Comparison of ENCODE assay signal across 8 cellular contexts in the genomic region with DNA sequence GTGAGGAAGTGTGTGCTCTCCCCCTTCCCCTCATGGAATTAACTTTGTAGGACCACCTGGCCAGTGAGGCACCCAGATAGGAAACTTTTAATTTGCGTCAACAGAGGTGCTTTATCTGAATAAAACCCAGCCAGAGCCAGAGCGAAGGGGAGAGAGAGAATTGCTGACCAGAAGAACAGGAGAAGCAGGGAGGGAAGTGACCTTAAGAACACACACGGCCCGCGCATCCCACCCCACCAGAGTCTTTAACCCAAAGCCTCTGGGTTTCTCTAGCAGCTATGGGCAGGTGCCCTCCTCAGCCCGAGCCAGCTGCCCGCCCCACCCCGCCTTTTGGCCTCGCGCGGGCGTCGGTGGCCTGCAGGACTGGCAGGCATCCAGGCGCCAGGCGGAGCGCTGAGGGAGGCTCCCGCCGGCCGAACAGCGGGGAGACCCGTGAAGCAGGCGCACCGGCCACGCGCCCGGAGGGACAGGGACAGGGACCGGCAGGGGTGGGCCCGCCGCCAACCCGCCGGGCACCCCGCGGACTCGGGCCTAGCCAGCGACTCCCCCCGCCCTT. TPM values are rescaled to one million over a fixed set of nuclear protein-coding genes. Genes with fewer than 3 reads are reported as not detected.
A peak's percentile ranks its signal among the peaks of the same experiment; 100 is the strongest.
DNase-seq lines count a peak whose midpoint lies in the region; ATAC-seq and TF ChIP-seq lines count a peak whose summit lies in the region.

No MANE protein-coding gene starts in this region.

- no peak for TF ChIP-seq CTCF in natural killer cell (IDR thresholded peaks at IDR 0.05)

- intact Hi-C loops in natural killer cell (cut with micrococcal nuclease), result loop anchor here (2.0 to 5.0 kb wide), 5 partner anchors 70 to 356 kb away; a partner anchor contains a TSS

- ATAC-seq in HG03196 (IDR thresholded peaks at IDR 0.05; ENCODE audit: unreplicated experiment), result peak; percentile 32
- peak; percentile 25 for ATAC-seq in activated T-helper 17 cell treated with anti-CD3 and anti-CD28 coated beads, Interleukin-2, amount 50 U/mL, for 72 hours (replicated peaks)
- ATAC-seq in natural killer cell, result no peak

- peak overlapping the region; percentile 88 for H3K4me3 Mint-ChIP-seq in activated T-helper 17 cell treated with anti-CD3 and anti-CD28 coated beads, Interleukin-2, amount 50 U/mL, for 72 hours
- peak overlapping the region; percentile 99 for H3K4me3 Mint-ChIP-seq in natural killer cell

- no peaks in the 10 kb centered on the region for H3K27me3 Mint-ChIP-seq in activated T-helper 17 cell treated with anti-CD3 and anti-CD28 coated beads, Interleukin-2, amount 50 U/mL, for 72 hours
- H3K27me3 Mint-ChIP-seq in natural killer cell (ENCODE audit: low read depth in 2 of 2), result no peaks in the 10 kb centered on the region

- peak overlapping the region; percentile 95 for H3K27ac Mint-ChIP-seq in activated T-helper 17 cell treated with anti-CD3 and anti-CD28 coated beads, Interleukin-2, amount 50 U/mL, for 72 hours
- H3K27ac Mint-ChIP-seq in natural killer cell, result peak overlapping the region; percentile 99

- H3K4me1 Mint-ChIP-seq in activated T-helper 17 cell treated with anti-CD3 and anti-CD28 coated beads, Interleukin-2, amount 50 U/mL, for 72 hours, result peaks cover 34% of the 10 kb centered on the region
- peaks cover 56 to 57% of the 10 kb centered on the region in 2 donors for H3K4me1 Mint-ChIP-seq in natural killer cell

- H3K9me3 Mint-ChIP-seq in activated T-helper 17 cell treated with anti-CD3 and anti-CD28 coated beads, Interleukin-2, amount 50 U/mL, for 72 hours, result no peaks in the 10 kb centered on the region
- no peaks in the 10 kb centered on the region for H3K9me3 Mint-ChIP-seq in natural killer cell

- peaks cover 51% of the 10 kb centered on the region for H3K36me3 Mint-ChIP-seq in activated T-helper 17 cell treated with anti-CD3 and anti-CD28 coated beads, Interleukin-2, amount 50 U/mL, for 72 hours (ENCODE audit: low read depth)
- H3K36me3 Mint-ChIP-seq in natural killer cell, result no peaks in the 10 kb centered on the region

- DNase-seq in COLO829 (ENCODE audit: low spot score) (peak; percentile 13), GM19238 (ENCODE audit: insufficient read length, low spot score) (peak; percentile 43), NCI-H69 (lab: John Stamatoyannopoulos, UW) (peak; percentile 97), fibroblast of the conjunctiva (ENCODE audit: low read depth) (peak; percentile 42), natural killer cell (no peak), NCI-H2107 (lab: John Stamatoyannopoulos, UW) (no peak)

RNA-seq across cellular contexts. Expression of a gene that starts 0.6 kb away (rescaled TPM):
- 100 to 1,000 TPM in 1 of 2 donors, 10 to 100 TPM in 1; 65.5 to 104 TPM for total RNA-seq in activated T-helper 17 cell treated with anti-CD3 and anti-CD28 coated beads, Interleukin-2, amount 50 U/mL, for 72 hours
- 100 to 1,000 TPM; 109 to 158 (median 112) TPM for total RNA-seq in natural killer cell

Comparison
In these comparisons a context has a peak if more than half of its experiments do, and no peak if none do; other contexts are left out.
1. DNase-seq: peak in COLO829 (single experiment), GM19238 (single experiment), NCI-H69 (single experiment) and fibroblast of the conjunctiva (single experiment); none in natural killer cell (single experiment) and NCI-H2107 (single experiment).
2. ATAC-seq: peak in HG03196 (single experiment) and activated T-helper 17 cell treated with anti-CD3 and anti-CD28 coated beads, Interleukin-2, amount 50 U/mL, for 72 hours (single experiment); none in natural killer cell (0 of 3).